Comparison of ENCODE assay signal across 12 cellular contexts in the genomic region with DNA sequence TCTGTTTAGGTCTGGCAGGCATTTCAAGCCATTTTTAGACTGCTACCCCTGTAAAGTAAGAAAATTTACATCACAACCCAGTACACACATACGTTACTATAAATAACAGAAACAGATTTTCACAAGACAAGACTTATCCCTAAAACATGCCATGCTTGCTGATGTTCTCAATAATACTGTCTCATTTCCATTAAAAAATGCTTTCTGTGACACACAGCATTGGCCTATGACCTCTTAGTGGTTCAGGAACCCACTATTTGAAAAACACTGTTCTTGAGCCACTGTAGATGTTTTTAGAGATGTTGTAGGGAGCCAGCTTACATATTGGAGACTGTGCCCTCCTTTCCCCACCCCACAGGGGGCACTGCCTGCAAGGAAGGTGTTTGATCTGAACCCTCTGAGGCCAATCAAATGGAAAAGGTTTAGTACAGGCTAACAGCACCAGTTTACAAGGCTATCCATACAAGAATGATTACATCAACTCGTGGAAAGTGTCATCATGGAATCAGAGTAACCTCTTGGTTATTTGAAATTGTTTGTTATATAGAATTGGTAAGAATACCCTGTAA. TPM values are rescaled to one million over a fixed set of nuclear protein-coding genes. Genes with fewer than 3 reads are reported as not detected.
DNase-seq lines count a peak whose midpoint lies in the region; ATAC-seq, FAIRE-seq and TF ChIP-seq lines count a peak whose summit lies in the region.
"Had no signal": no experiment of that assay in that cellular context is flagged by ENCODE, and none has a peak within 500 bp of the region (broad histone marks: within the 10 kb centered on the region; RNA-seq: fewer than 3 reads in every experiment).

No MANE protein-coding gene starts in this region.

- no peak for FAIRE-seq in bronchial epithelial cell (lab: Jason Lieb, UNC)
- FAIRE-seq: kidney had no signal

- POLR2A ChIA-PET in activated CD4-positive, alpha-beta T cell treated with anti-CD3 and anti-CD28 coated beads for 36 hours (lab: Charles Lee): no interaction called here

- no peak overlapping the region for H2AFZ ChIP-seq in KMS-11 (ENCODE audit: low read depth)

- H3K4me1 ChIP-seq in KMS-11 (ENCODE audit: low read depth, poor library complexity, severe bottlenecking): no peaks in the 10 kb centered on the region

- ATAC-seq in activated CD4-positive, alpha-beta T cell treated with anti-CD3 and anti-CD28 coated beads for 36 hours: peak; percentile 19

- H4K20me1 ChIP-seq in KMS-11 (ENCODE audit: insufficient read depth): no peaks in the 10 kb centered on the region

- peak; percentile 19 for DNase-seq in activated CD4-positive, alpha-beta T cell treated with anti-CD3 and anti-CD28 coated beads for 36 hours
- no peak for DNase-seq in activated CD4-positive, alpha-beta T cell treated with anti-CD3 and anti-CD28 coated beads, Interleukin-2, amount 10 ng/mL, durations not matched to agents 24 days and 14 days
- DNase-seq in bronchial epithelial cell (ENCODE audit: low read depth): no peak
- DNase-seq in COR-L47 (lab: John Stamatoyannopoulos, UW): no peak
- no peak for DNase-seq in cerebellar nuclear complex (lab: John Stamatoyannopoulos, UW)
- DNase-seq in DMS153 treated with DMSO at 0.1 percent for 48 hours (lab: John Stamatoyannopoulos, UW; ENCODE audit: unreplicated experiment): no peak
- DNase-seq: kidney; stimulated activated naive B cell treated with anti-CD40 and anti-IgM and Interleukin-4, amounts not matched to agents 10 μg/mL and 1 μg/mL and 100 μg/mL, for 72 hours had no signal

- no peak overlapping the region for H3K27ac Mint-ChIP-seq in activated CD4-positive, alpha-beta T cell treated with anti-CD3 and anti-CD28 coated beads for 36 hours
- H3K27ac Mint-ChIP-seq in activated CD4-positive, alpha-beta T cell treated with anti-CD3 and anti-CD28 coated beads, Interleukin-2, amount 10 ng/mL, durations not matched to agents 24 days and 14 days: no peak overlapping the region
- peak overlapping the region; percentile 2 to 64 (median 28) for H3K27ac Mint-ChIP-seq in nephron
- H3K27ac Mint-ChIP-seq: B cell; stimulated activated naive B cell treated with anti-CD40 and anti-IgM and Interleukin-4, amounts not matched to agents 10 μg/mL and 1 μg/mL and 100 μg/mL, for 72 hours had no signal

- H3K4me1 Mint-ChIP-seq in activated CD4-positive, alpha-beta T cell treated with anti-CD3 and anti-CD28 coated beads for 36 hours: peaks cover 21% of the 10 kb centered on the region
- H3K4me1 Mint-ChIP-seq in activated CD4-positive, alpha-beta T cell treated with anti-CD3 and anti-CD28 coated beads, Interleukin-2, amount 10 ng/mL, durations not matched to agents 24 days and 14 days: no peaks in the 10 kb centered on the region
- peaks cover 49% of the 10 kb centered on the region for H3K4me1 Mint-ChIP-seq in nephron

- H3K36me3 Mint-ChIP-seq in activated CD4-positive, alpha-beta T cell treated with anti-CD3 and anti-CD28 coated beads for 36 hours (ENCODE audit: low read depth): peaks cover 5% of the 10 kb centered on the region
- H3K36me3 Mint-ChIP-seq in activated CD4-positive, alpha-beta T cell treated with anti-CD3 and anti-CD28 coated beads, Interleukin-2, amount 10 ng/mL, durations not matched to agents 24 days and 14 days (ENCODE audit: low read depth): no peaks in the 10 kb centered on the region
- peaks cover 45% of the 10 kb centered on the region for H3K36me3 Mint-ChIP-seq in nephron (ENCODE audit: low read depth)

- peaks cover 5% of the 10 kb centered on the region; the same call in 1 of the 2 replicates for H3K79me2 ChIP-seq in KMS-11 (ENCODE audit: insufficient read depth, low read depth)

- no peak overlapping the region for H3K27ac ChIP-seq in KMS-11

- H3K4me3 Mint-ChIP-seq in activated CD4-positive, alpha-beta T cell treated with anti-CD3 and anti-CD28 coated beads for 36 hours: no peak overlapping the region
- no peak overlapping the region for H3K4me3 Mint-ChIP-seq in activated CD4-positive, alpha-beta T cell treated with anti-CD3 and anti-CD28 coated beads, Interleukin-2, amount 10 ng/mL, durations not matched to agents 24 days and 14 days
- no peak overlapping the region for H3K4me3 Mint-ChIP-seq in nephron
- H3K4me3 Mint-ChIP-seq: B cell; stimulated activated naive B cell treated with anti-CD40 and anti-IgM and Interleukin-4, amounts not matched to agents 10 μg/mL and 1 μg/mL and 100 μg/mL, for 72 hours had no signal

- no peak overlapping the region for H3K4me2 ChIP-seq in KMS-11
- H3K4me2 ChIP-seq: smooth muscle cell had no signal

- H3K4me3 ChIP-seq in KMS-11 (IDR thresholded peaks at IDR 0.05; ENCODE audit: insufficient read depth, low read depth, low read length): no peak overlapping the region
- no peak overlapping the region for H3K4me3 ChIP-seq in bronchial epithelial cell (ENCODE audit: low read depth, low read length)
- H3K4me3 ChIP-seq: smooth muscle cell had no signal

- TF ChIP-seq CTCF in KMS-11 (conservative IDR thresholded peaks at IDR 0.05; ENCODE audit: low read depth, low read length): 0 out of 2 replicates have a peak, but pooled peaks have one; percentile 28
- peak; percentile 16 for TF ChIP-seq CTCF in bronchial epithelial cell (IDR thresholded peaks at IDR 0.05; ENCODE audit: insufficient read depth, low read length, severe bottlenecking)
- no peak for TF ChIP-seq CTCF in nephron (IDR thresholded peaks at IDR 0.05; ENCODE audit: unreplicated experiment in 3 of 3)

- CTCF ChIA-PET in activated CD4-positive, alpha-beta T cell treated with anti-CD3 and anti-CD28 coated beads for 36 hours (lab: Charles Lee): interaction anchor here (0.5 to 0.6 kb wide), 2 partner anchors 15 to 635 kb away, joined by 3 read pairs; no protein-coding TSS in a partner anchor

- H3K27me3 Mint-ChIP-seq in activated CD4-positive, alpha-beta T cell treated with anti-CD3 and anti-CD28 coated beads for 36 hours: no peaks in the 10 kb centered on the region
- no peaks in the 10 kb centered on the region for H3K27me3 Mint-ChIP-seq in activated CD4-positive, alpha-beta T cell treated with anti-CD3 and anti-CD28 coated beads, Interleukin-2, amount 10 ng/mL, durations not matched to agents 24 days and 14 days
- no peaks in the 10 kb centered on the region for H3K27me3 Mint-ChIP-seq in nephron (ENCODE audit: low read depth)
- H3K27me3 Mint-ChIP-seq: B cell; stimulated activated naive B cell treated with anti-CD40 and anti-IgM and Interleukin-4, amounts not matched to agents 10 μg/mL and 1 μg/mL and 100 μg/mL, for 72 hours had no signal

- H3K27me3 ChIP-seq in KMS-11 (ENCODE audit: insufficient read depth, low read depth) (no peaks in the 10 kb centered on the region), bronchial epithelial cell (ENCODE audit: control insufficient read depth, insufficient read depth, low read length) (no peaks in the 10 kb centered on the region)

- H3K9ac ChIP-seq in KMS-11: no peak overlapping the region

- no peaks in the 10 kb centered on the region for H3K9me3 Mint-ChIP-seq in activated CD4-positive, alpha-beta T cell treated with anti-CD3 and anti-CD28 coated beads for 36 hours (ENCODE audit: low read depth)
- no peaks in the 10 kb centered on the region for H3K9me3 Mint-ChIP-seq in activated CD4-positive, alpha-beta T cell treated with anti-CD3 and anti-CD28 coated beads, Interleukin-2, amount 10 ng/mL, durations not matched to agents 24 days and 14 days
- peaks cover 4% of the 10 kb centered on the region for H3K9me3 Mint-ChIP-seq in nephron

- no peaks in the 10 kb centered on the region for H3K36me3 ChIP-seq in KMS-11 (ENCODE audit: insufficient read depth)
- peaks cover 3% of the 10 kb centered on the region for H3K36me3 ChIP-seq in bronchial epithelial cell (ENCODE audit: control insufficient read depth, insufficient read depth, low read length)

- intact Hi-C loops in activated CD4-positive, alpha-beta T cell treated with anti-CD3 and anti-CD28 coated beads for 36 hours (cut with DNase I, micrococcal nuclease): no loop called here
- intact Hi-C loops in activated CD4-positive, alpha-beta T cell treated with anti-CD3 and anti-CD28 coated beads, Interleukin-2, amount 10 ng/mL, durations not matched to agents 24 days and 14 days (cut with micrococcal nuclease): no loop called here

RNA-seq across cellular contexts. Expression of a gene that starts 30.8 kb away (rescaled TPM):
- 1 to 10 TPM; 4.5 to 5.7 TPM for total RNA-seq in activated CD4-positive, alpha-beta T cell treated with anti-CD3 and anti-CD28 coated beads for 36 hours
- 7.4 and 7.9 TPM in 2 replicates for total RNA-seq in activated CD4-positive, alpha-beta T cell treated with anti-CD3 and anti-CD28 coated beads, Interleukin-2, amount 10 ng/mL, durations not matched to agents 24 days and 14 days
- 5.6 and 5.8 TPM in 2 replicates for total RNA-seq in bronchial epithelial cell

Comparison
In these comparisons a context has a peak if more than half of its experiments do, and no peak if none do; other contexts are left out.
1. H3K27ac Mint-ChIP-seq: peak in nephron (3 of 3); none in activated CD4-positive, alpha-beta T cell treated with anti-CD3 and anti-CD28 coated beads for 36 hours (single experiment) and activated CD4-positive, alpha-beta T cell treated with anti-CD3 and anti-CD28 coated beads, Interleukin-2, amount 10 ng/mL, durations not matched to agents 24 days and 14 days (single experiment).
2. CTCF ChIP-seq: peak in KMS-11 (single experiment) and bronchial epithelial cell (single experiment); none in nephron (0 of 3).